Comparison of ENCODE assay signal across 8 cellular contexts in genomic region chr10:17226891-17227303, GRCh38. TPM values are rescaled to one million over a fixed set of nuclear protein-coding genes. Genes with fewer than 3 reads are reported as not detected.
A peak's percentile ranks its signal among the peaks of the same experiment; 100 is the strongest.
DNase-seq lines count a peak whose midpoint lies in the region; ATAC-seq and TF ChIP-seq lines count a peak whose summit lies in the region.

No MANE protein-coding gene starts in this region.

- peak overlapping the region; percentile 100 for H3K9ac ChIP-seq in skeletal muscle satellite cell (ENCODE audit: low read depth, low read length)

- no peak overlapping the region for H3K27ac Mint-ChIP-seq in GM23338
- peak overlapping the region; percentile 98 for H3K27ac Mint-ChIP-seq in T-helper 17 cell

- ATAC-seq in GM23338 (peak; percentile 4), T-helper 17 cell (no peak), HG02623 (IDR thresholded peaks at IDR 0.05; ENCODE audit: unreplicated experiment) (no peak), HG03025 (IDR thresholded peaks at IDR 0.05; ENCODE audit: low FRiP score, unreplicated experiment) (no peak)
- no peak for ATAC-seq in activated CD4-positive, CD25-positive, alpha-beta regulatory T cell treated with anti-CD3 and anti-CD28 coated beads, Interleukin-2, amount 50 U/mL, for 24 hours

- peaks cover 20% of the 10 kb centered on the region for H3K4me1 Mint-ChIP-seq in GM23338
- peaks cover 63% of the 10 kb centered on the region for H3K4me1 Mint-ChIP-seq in T-helper 17 cell

- no peaks in the 10 kb centered on the region for H3K9me2 ChIP-seq in GM23338 (ENCODE audit: insufficient read depth)

- H3K4me3 ChIP-seq in GM23338, result peak overlapping the region; percentile 96; the same call in 1 of the 2 replicates
- H3K4me3 ChIP-seq in skeletal muscle satellite cell (ENCODE audit: low read length), result peak overlapping the region; percentile 42

- peaks cover 12% of the 10 kb centered on the region; the same call in 1 of the 2 replicates for H3F3A ChIP-seq in GM23338 (replicated peaks; ENCODE audit: low read depth)

- H3K27me3 Mint-ChIP-seq in GM23338 (ENCODE audit: insufficient read depth, low read depth, poor library complexity) (peaks cover 43% of the 10 kb centered on the region), T-helper 17 cell (no peaks in the 10 kb centered on the region)

- H3K36me3 ChIP-seq in GM23338 (ENCODE audit: insufficient read depth), result no peaks in the 10 kb centered on the region
- peaks cover 27% of the 10 kb centered on the region for H3K36me3 ChIP-seq in skeletal muscle satellite cell (ENCODE audit: insufficient read depth, low read length)

- DNase-seq in GM23338 (ENCODE audit: low spot score) (peak; percentile 39), T-helper 17 cell (no peak), foreskin melanocyte (peak; percentile 65), GM03348 (ENCODE audit: low spot score) (no peak)

- H2AFZ ChIP-seq in GM23338, result no peak overlapping the region

- no peaks in the 10 kb centered on the region for H3K79me2 ChIP-seq in GM23338 (replicated peaks; ENCODE audit: insufficient read depth)

- H3K9me3 Mint-ChIP-seq in GM23338, result peaks cover 2% of the 10 kb centered on the region; the same call in 1 of the 3 replicates

- H3K4me1 ChIP-seq in GM23338 (ENCODE audit: insufficient read depth), result peaks cover 19% of the 10 kb centered on the region
- H3K4me1 ChIP-seq in skeletal muscle satellite cell (ENCODE audit: control insufficient read depth, insufficient read depth, low read length), result peaks cover 21% of the 10 kb centered on the region

- no peaks in the 10 kb centered on the region for H4K20me1 ChIP-seq in GM23338 (replicated peaks; ENCODE audit: insufficient read depth)

- peak overlapping the region; percentile 93 for H3K4me2 ChIP-seq in GM23338
- H3K4me2 ChIP-seq in skeletal muscle satellite cell (ENCODE audit: low read length), result peak overlapping the region; percentile 90

- no peaks in the 10 kb centered on the region; the same call in 1 of the 3 replicates for H3K36me3 Mint-ChIP-seq in GM23338 (ENCODE audit: low read depth)
- peaks cover 2% of the 10 kb centered on the region for H3K36me3 Mint-ChIP-seq in T-helper 17 cell (ENCODE audit: low read depth)

- H3K27me3 ChIP-seq in GM23338 (ENCODE audit: insufficient read depth) (peaks cover 42% of the 10 kb centered on the region), skeletal muscle satellite cell (ENCODE audit: control insufficient read depth, insufficient read depth, low read length) (no peaks in the 10 kb centered on the region)

- no peak overlapping the region for H3K27ac ChIP-seq in GM23338 (ENCODE audit: low read depth)

- no peak for TF ChIP-seq CTCF in GM23338 (conservative IDR thresholded peaks at IDR 0.05; ENCODE audit: low read depth in 2 of 2)

- H3K4me3 Mint-ChIP-seq in GM23338 (peak overlapping the region; percentile 87; the same call in 1 of the 3 replicates), T-helper 17 cell (peak overlapping the region; percentile 94)

- H3K9me3 ChIP-seq in T-helper 17 cell (ENCODE audit: control insufficient read depth, low read length, poor library complexity, severe bottlenecking), result no peaks in the 10 kb centered on the region
- H3K9me3 ChIP-seq in skeletal muscle satellite cell (replicated peaks; ENCODE audit: low read length), result no peaks in the 10 kb centered on the region

TF ChIP-seq in GM23338, 12 proteins besides CTCF, POLR2A, EP300 and RAD21:
- TF ChIP-seq ZNF114 (CRISPR knock-in tag; IDR thresholded peaks at IDR 0.05), result no peak
- no peak for TF ChIP-seq ZNF331 (CRISPR knock-in tag; IDR thresholded peaks at IDR 0.05; ENCODE audit: low read depth)
- TF ChIP-seq REST (IDR thresholded peaks at IDR 0.05; ENCODE audit: unreplicated experiment), result no peak
- TF ChIP-seq NANOG (IDR thresholded peaks at IDR 0.05; ENCODE audit: borderline replicate concordance), result no peak
- TF ChIP-seq EZH2phosphoT487 (IDR thresholded peaks at IDR 0.05; ENCODE audit: unreplicated experiment), result no peak
- TF ChIP-seq JUNB (IDR thresholded peaks at IDR 0.05; ENCODE audit: unreplicated experiment), result no peak
- TF ChIP-seq POLR2AphosphoS5 (IDR thresholded peaks at IDR 0.05; ENCODE audit: low read depth), result no peak

RNA-seq across cellular contexts. Expression of gene VIM, which starts 1.1 kb away (rescaled TPM):
- 214 and 228 TPM in 2 replicates for total RNA-seq in GM23338 (2014; rRNA removed; shearing (Covaris generic))
- 131 and 137 TPM in 2 replicates for polyA plus RNA-seq in GM23338 (2016; fragmentation: Nextera tagmentation; extraction: Ambion mirVana)
- total RNA-seq in T-helper 17 cell, result 1,000 to 10,000 TPM; 1,558 to 2,042 TPM
- total RNA-seq in skeletal muscle satellite cell (2012; rRNA removed), result 9,208 and 11,075 TPM in 2 replicates

RNA-seq across cellular contexts. Expression of gene TRDMT1, which starts 25.4 kb away (rescaled TPM):
- 30.8 and 37.7 TPM in 2 replicates for total RNA-seq in GM23338 (2014; rRNA removed; shearing (Covaris generic))
- 12.0 and 16.0 TPM in 2 replicates for polyA plus RNA-seq in GM23338 (2016; fragmentation: Nextera tagmentation; extraction: Ambion mirVana)
- total RNA-seq in T-helper 17 cell, result 10 to 100 TPM; 10.6 to 15.6 TPM
- 4.8 and 5.8 TPM in 2 replicates for total RNA-seq in skeletal muscle satellite cell (2012; rRNA removed)

Comparison
In these comparisons a context has a peak if more than half of its experiments do, and no peak if none do; other contexts are left out.
1. DNase-seq: peak in GM23338 (single experiment) and foreskin melanocyte (single experiment); none in T-helper 17 cell (0 of 3) and GM03348 (single experiment).